13 cellular contexts compared by ENCODE assay signal in the genomic region with DNA sequence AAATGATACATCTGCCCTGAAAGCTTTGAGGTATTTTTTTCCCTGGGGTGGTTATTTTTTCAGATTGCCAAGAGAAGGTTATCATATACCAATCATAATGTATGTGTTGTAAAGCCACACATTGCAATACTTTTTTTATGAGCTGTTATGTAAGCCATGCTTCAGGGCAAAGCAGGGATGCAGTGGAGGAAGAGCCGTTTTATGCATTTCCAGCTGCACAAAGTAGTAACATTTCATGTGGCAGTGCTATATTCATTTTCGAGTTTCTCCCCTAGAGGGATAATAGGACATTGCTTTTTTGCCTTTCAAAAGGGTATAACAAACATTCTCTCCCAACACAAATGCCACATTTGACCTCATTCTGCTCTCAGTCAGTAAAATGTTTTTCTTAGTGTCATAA.
DNase-seq lines count a peak whose midpoint lies in the region; ATAC-seq, FAIRE-seq and TF ChIP-seq lines count a peak whose summit lies in the region.
"Had no signal": no experiment of that assay in that cellular context is flagged by ENCODE, and none has a peak within 500 bp of the region (broad histone marks: within the 10 kb centered on the region; RNA-seq: fewer than 3 reads in every experiment).

No MANE protein-coding gene starts in this region.

- no peaks in the 10 kb centered on the region for H3K4me1 ChIP-seq in BE2C
- H3K4me1 ChIP-seq in HEK293 (ENCODE audit: control insufficient read depth, insufficient read depth, low read length): peaks cover 18% of the 10 kb centered on the region
- no peaks in the 10 kb centered on the region for H3K4me1 ChIP-seq in HepG2 (ENCODE audit: insufficient read depth, low read length)
- no peaks in the 10 kb centered on the region for H3K4me1 ChIP-seq in left lung
- H3K4me1 ChIP-seq: pancreas had no signal

- H3K79me2 ChIP-seq in HepG2 (ENCODE audit: insufficient read depth, low read length): no peaks in the 10 kb centered on the region

- in situ Hi-C loops in SK-MEL-5 (cut with HindIII; ENCODE audit: low pct_unique_long_range_greater_than_20kb, low sequenced_read_pairs): no loop called here
- in situ Hi-C loops in HepG2 (cut with HindIII; ENCODE audit: extremely low pct_ligation_motif_present, low pct_unique_long_range_greater_than_20kb): no loop called here

- TF ChIP-seq CTCF in BE2C (IDR thresholded peaks at IDR 0.05; ENCODE audit: low read depth, low read length) (peak; percentile 18; the same call in 1 of the 2 replicates), HEK293 (tag by site-specific recombination; IDR thresholded peaks at IDR 0.05) (no peak), HepG2 (CRISPR knock-in tag; IDR thresholded peaks at IDR 0.05) (no peak), left lung (IDR thresholded peaks at IDR 0.05) (no peak)

- TF ChIP-seq RAD21 in HepG2 (CRISPR knock-in tag; IDR thresholded peaks at IDR 0.05): no peak

- POLR2A ChIA-PET in HEK293 (lab: Yijun Ruan, JAX) (no interaction called here), HepG2 (lab: Yijun Ruan, JAX) (no interaction called here)

- 2% methylated on average over 2 of the region's 2 CpGs for WGBS in HepG2 (ENCODE audit: low lambda C conversion rate)

- no peak overlapping the region for H3K4me3 ChIP-seq in BE2C (ENCODE audit: low read depth, low read length)
- H3K4me3 ChIP-seq in HEK293 (ENCODE audit: low read depth, low read length): no peak overlapping the region
- no peak overlapping the region for H3K4me3 ChIP-seq in HepG2 (replicated peaks in 1 of 3; ENCODE audit: insufficient read depth in 1 of 3, low read depth in 2 of 3, low read length in 3 of 3)
- H3K4me3 ChIP-seq in left lung: no peak overlapping the region
- H3K4me3 ChIP-seq: pancreas had no signal

- peak; percentile 93 for ATAC-seq in left colon
- ATAC-seq in HepG2: no peak
- ATAC-seq in left lung: no peak
- ATAC-seq: pancreas had no signal

- BruUV-seq in HepG2 (replicated peaks; lab: Mats Ljungman, UMichigan): no TSS peak

- no peaks in the 10 kb centered on the region for H4K20me1 ChIP-seq in HepG2 (ENCODE audit: insufficient read depth, low read length)

- H3K9ac ChIP-seq in HepG2 (ENCODE audit: insufficient read depth, low read depth, low read length): no peak overlapping the region

- FAIRE-seq in HepG2 (lab: Jason Lieb, UNC): no peak
- FAIRE-seq: astrocyte had no signal

- TF ChIP-seq EP300 in HepG2 (IDR thresholded peaks at IDR 0.05; ENCODE audit: low read depth in 2 of 2, low read length in 2 of 2) (no peak), HepG2 (CRISPR knock-in tag; IDR thresholded peaks at IDR 0.05; ENCODE audit: borderline replicate concordance) (no peak)

- no peak for DNase-seq in BE2C
- peak; percentile 40 for DNase-seq in SK-MEL-5 (ENCODE audit: low read depth, low spot score)
- DNase-seq in left colon: no peak
- DNase-seq in DMS114 treated with DMSO at 0.1 percent for 48 hours (lab: John Stamatoyannopoulos, UW; ENCODE audit: unreplicated experiment): no peak
- DNase-seq in NOMO-1 treated with DMSO at 0.1 percent for 48 hours (lab: John Stamatoyannopoulos, UW; ENCODE audit: unreplicated experiment): no peak
- no peak for DNase-seq in HepG2 (ENCODE audit: low spot score)
- DNase-seq in left lung: no peak
- DNase-seq: activated CD4-positive, alpha-beta memory T cell treated with anti-CD3 and anti-CD28 coated beads, Interleukin-2, amount 10 ng/mL, durations not matched to agents 7 days and 5 days; DMS79; NCI-H1694 treated with DMSO at 0.1 percent for 48 hours; pancreas had no signal

- no peaks in the 10 kb centered on the region; the same call in 1 of the 2 replicates for H3K27me3 ChIP-seq in BE2C
- H3K27me3 ChIP-seq in HepG2 (ENCODE audit: control insufficient read depth in 1 of 2, insufficient read depth in 2 of 2, low read length in 2 of 2): no peaks in the 10 kb centered on the region
- no peaks in the 10 kb centered on the region for H3K27me3 ChIP-seq in left lung
- H3K27me3 ChIP-seq: pancreas had no signal

- no peak overlapping the region for H3K4me2 ChIP-seq in HepG2 (ENCODE audit: low read depth, low read length)

- H3K27ac ChIP-seq in HEK293 (ENCODE audit: extremely low read depth, low read depth, low read length): no peak overlapping the region; the same call in 1 of the 2 replicates
- H3K27ac ChIP-seq in HepG2 (ENCODE audit: extremely low read length, insufficient read depth, low read length): no peak overlapping the region
- no peak overlapping the region for H3K27ac ChIP-seq in left lung
- H3K27ac ChIP-seq: pancreas had no signal

- H3K9me3 ChIP-seq in BE2C (no peaks in the 10 kb centered on the region), HEK293 (ENCODE audit: control insufficient read depth, insufficient read depth, low read depth, low read length) (no peaks in the 10 kb centered on the region), HepG2 (ENCODE audit: low read length) (no peaks in the 10 kb centered on the region), left lung (no peaks in the 10 kb centered on the region)
- H3K9me3 ChIP-seq: pancreas had no signal

- H3K36me3 ChIP-seq in BE2C (no peaks in the 10 kb centered on the region; the same call in 1 of the 2 replicates), HEK293 (ENCODE audit: control insufficient read depth in 2 of 2, insufficient read depth in 1 of 2, low read length in 2 of 2) (no peaks in the 10 kb centered on the region), HepG2 (replicated peaks in 1 of 2; ENCODE audit: control insufficient read depth in 1 of 2, insufficient read depth in 2 of 2, low read length in 2 of 2) (no peaks in the 10 kb centered on the region), left lung (no peaks in the 10 kb centered on the region)
- H3K36me3 ChIP-seq: pancreas had no signal

- intact Hi-C loops in left colon (cut with DNase I, micrococcal nuclease) (no loop called here), HepG2 (cut with micrococcal nuclease; ENCODE audit: unreplicated experiment) (no loop called here), left lung (cut with DNase I) (no loop called here)

- CTCF ChIA-PET in HEK293 (lab: Yijun Ruan, JAX): interaction anchor here (0.6 to 1.3 kb wide), 2 partner anchors 20 to 44 kb away, joined by 3 read pairs; no protein-coding TSS in a partner anchor
- CTCF ChIA-PET in HepG2 (lab: Yijun Ruan, JAX; ENCODE audit: low intra/inter-chr PET ratio, low total read pairs): no interaction called here

- TF ChIP-seq POLR2A in HepG2 (IDR thresholded peaks at IDR 0.05; ENCODE audit: insufficient read depth in 1 of 2, low read depth in 2 of 2, low read length in 2 of 2): no peak

- no peak overlapping the region for H2AFZ ChIP-seq in HepG2 (ENCODE audit: low read length)

TF ChIP-seq in HEK293, 187 proteins besides CTCF, POLR2A, EP300 and RAD21 (continues in another document):
- no peak for TF ChIP-seq ZNF654 (tag by site-specific recombination; IDR thresholded peaks at IDR 0.05; ENCODE audit: low read depth)
- TF ChIP-seq ZXDB (tag by site-specific recombination; IDR thresholded peaks at IDR 0.05): no peak
- TF ChIP-seq ZNF335 (tag by site-specific recombination; conservative IDR thresholded peaks at IDR 0.05): no peak

TF ChIP-seq in HepG2, 621 proteins besides CTCF, POLR2A, EP300 and RAD21 (continues in another document):
- TF ChIP-seq GATA4 (IDR thresholded peaks at IDR 0.05; ENCODE audit: borderline replicate concordance, low read depth): no peak
- TF ChIP-seq ARNT2 (CRISPR knock-in tag; IDR thresholded peaks at IDR 0.05; ENCODE audit: low read depth): no peak
- no peak for TF ChIP-seq NR2C2 (CRISPR knock-in tag; IDR thresholded peaks at IDR 0.05; ENCODE audit: borderline replicate concordance)
- no peak for TF ChIP-seq RNF219 (CRISPR knock-in tag; IDR thresholded peaks at IDR 0.05)
- TF ChIP-seq, protein P1, sequence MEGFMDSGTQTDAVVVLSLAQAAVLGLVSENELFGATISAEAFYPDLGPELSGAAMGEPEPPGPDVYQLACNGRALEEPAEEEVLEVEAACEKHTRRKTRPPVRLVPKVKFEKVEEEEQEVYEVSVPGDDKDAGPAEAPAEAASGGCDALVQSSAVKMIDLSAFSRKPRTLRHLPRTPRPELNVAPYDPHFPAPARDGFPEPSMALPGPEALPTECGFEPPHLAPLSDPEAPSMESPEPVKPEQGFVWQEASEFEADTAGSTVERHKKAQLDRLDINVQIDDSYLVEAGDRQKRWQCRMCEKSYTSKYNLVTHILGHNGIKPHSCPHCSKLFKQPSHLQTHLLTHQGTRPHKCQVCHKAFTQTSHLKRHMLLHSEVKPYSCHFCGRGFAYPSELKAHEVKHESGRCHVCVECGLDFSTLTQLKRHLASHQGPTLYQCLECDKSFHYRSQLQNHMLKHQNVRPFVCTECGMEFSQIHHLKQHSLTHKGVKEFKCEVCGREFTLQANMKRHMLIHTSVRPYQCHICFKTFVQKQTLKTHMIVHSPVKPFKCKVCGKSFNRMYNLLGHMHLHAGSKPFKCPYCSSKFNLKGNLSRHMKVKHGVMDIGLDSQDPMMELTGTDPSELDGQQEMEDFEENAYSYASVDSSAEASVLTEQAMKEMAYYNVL (CRISPR knock-in tag; IDR thresholded peaks at IDR 0.05; ENCODE audit: borderline replicate concordance): no peak
- no peak for TF ChIP-seq RFXANK (CRISPR knock-in tag; IDR thresholded peaks at IDR 0.05)
- no peak for TF ChIP-seq KDM5A (IDR thresholded peaks at IDR 0.05; ENCODE audit: borderline replicate concordance, low read length)
- no peak for TF ChIP-seq POLR2G (IDR thresholded peaks at IDR 0.05; ENCODE audit: low read depth, low read length)
- TF ChIP-seq XRCC5 (optimal IDR thresholded peaks at IDR 0.05; ENCODE audit: low read length): no peak
